Comparison of ENCODE assay signal across 19 cellular contexts in the genomic region with DNA sequence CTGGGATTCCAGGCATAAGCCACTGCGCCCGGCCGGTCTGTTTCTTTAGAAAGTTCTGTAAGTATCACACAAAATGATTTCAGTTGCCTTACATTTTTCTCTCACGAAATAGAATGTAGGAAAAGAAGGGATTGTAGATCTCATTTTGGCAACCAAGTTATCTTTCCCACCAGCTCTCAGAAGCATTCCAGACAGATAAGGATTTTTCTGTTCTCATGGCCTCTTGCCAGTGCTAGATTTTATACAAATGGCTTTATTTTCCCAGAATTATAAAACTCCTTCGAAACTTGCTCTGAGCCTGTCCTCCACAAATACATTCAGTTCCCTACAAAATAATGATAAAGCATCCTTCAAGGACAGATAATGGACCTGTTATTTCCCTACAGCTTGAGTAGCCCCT. TPM values are rescaled to one million over a fixed set of nuclear protein-coding genes. Genes with fewer than 3 reads are reported as not detected.
DNase-seq lines count a peak whose midpoint lies in the region; ATAC-seq and TF ChIP-seq lines count a peak whose summit lies in the region.
"Had no signal": no experiment of that assay in that cellular context is flagged by ENCODE, and none has a peak within 500 bp of the region (broad histone marks: within the 10 kb centered on the region; RNA-seq: fewer than 3 reads in every experiment).

No MANE protein-coding gene starts in this region.

- no peak overlapping the region for H3K9ac ChIP-seq in neuronal stem cell (ENCODE audit: low read depth, low read length, poor library complexity)

- peak overlapping the region; percentile 43 for H3K27ac Mint-ChIP-seq in activated naive CD4-positive, alpha-beta T cell treated with anti-CD3 and anti-CD28 coated beads, Interleukin-2, amount 50 U/mL, for 24 hours
- no peak overlapping the region for H3K27ac Mint-ChIP-seq in activated naive CD4-positive, alpha-beta T cell treated with anti-CD3 and anti-CD28 coated beads, Interleukin-2, amount 50 U/mL, for 72 hours
- peak overlapping the region; percentile 2 for H3K27ac Mint-ChIP-seq in activated T-helper 17 cell treated with anti-CD3 and anti-CD28 coated beads, Interleukin-2, amount 50 U/mL, for 72 hours
- peak overlapping the region; percentile 41 for H3K27ac Mint-ChIP-seq in chondrocyte (ENCODE audit: unreplicated experiment)

- H3K27me3 Mint-ChIP-seq in activated naive CD4-positive, alpha-beta T cell treated with anti-CD3 and anti-CD28 coated beads, Interleukin-2, amount 50 U/mL, for 24 hours: no peaks in the 10 kb centered on the region
- no peaks in the 10 kb centered on the region for H3K27me3 Mint-ChIP-seq in activated T-helper 17 cell treated with anti-CD3 and anti-CD28 coated beads, Interleukin-2, amount 50 U/mL, for 72 hours
- H3K27me3 Mint-ChIP-seq in chondrocyte (ENCODE audit: low read depth): no peaks in the 10 kb centered on the region
- H3K27me3 Mint-ChIP-seq: CD8-positive, alpha-beta memory T cell had no signal

- H4K91ac ChIP-seq in neuronal stem cell (ENCODE audit: low read depth, low read length, poor library complexity): no peak overlapping the region

- H3K4ac ChIP-seq in neuronal stem cell (ENCODE audit: low read length): no peak overlapping the region

- WGBS in neuronal stem cell (ENCODE audit: extremely low coverage in 2 of 2, insufficient read length in 2 of 2, insufficient replicate concordance in 1 of 2), 2 donors: no CpG with 5 or more reads among the region's 5 CpGs
- 82% methylated on average over 5 of the region's 5 CpGs for WGBS in esophagus muscularis mucosa

- no peak overlapping the region for H3K4me3 ChIP-seq in neuronal stem cell (ENCODE audit: low read length in 2 of 2)
- no peak overlapping the region for H3K4me3 ChIP-seq in esophagus muscularis mucosa
- H3K4me3 ChIP-seq: HAP-1 had no signal

- no peak overlapping the region for H4K8ac ChIP-seq in neuronal stem cell (ENCODE audit: low read depth, low read length)

- no peak overlapping the region for H3K4me3 Mint-ChIP-seq in activated naive CD4-positive, alpha-beta T cell treated with anti-CD3 and anti-CD28 coated beads, Interleukin-2, amount 50 U/mL, for 24 hours
- H3K4me3 Mint-ChIP-seq in activated T-helper 17 cell treated with anti-CD3 and anti-CD28 coated beads, Interleukin-2, amount 50 U/mL, for 72 hours: no peak overlapping the region
- H3K4me3 Mint-ChIP-seq in chondrocyte (ENCODE audit: unreplicated experiment): no peak overlapping the region
- H3K4me3 Mint-ChIP-seq: CD14-positive monocyte; CD8-positive, alpha-beta memory T cell had no signal

- no peak overlapping the region for H2BK120ac ChIP-seq in neuronal stem cell (ENCODE audit: low read depth, low read length)

- DNase-seq in activated naive CD4-positive, alpha-beta T cell treated with anti-CD3 and anti-CD28 coated beads, Interleukin-2, amount 50 U/mL, for 72 hours (ENCODE audit: low spot score in 2 of 2): no peak
- DNase-seq in chondrocyte (ENCODE audit: low spot score) (no peak), superior temporal gyrus (ENCODE audit: extremely low spot score) (peak; percentile 26), neuronal stem cell (ENCODE audit: low spot score) (no peak), amygdala (lab: John Stamatoyannopoulos, UW) (no peak), esophagus muscularis mucosa (ENCODE audit: extremely low spot score) (no peak)
- DNase-seq: Caco-2; CD8-positive, alpha-beta memory T cell; DND-41; GF-D8 had no signal

- H2AK5ac ChIP-seq in neuronal stem cell (ENCODE audit: low read depth, low read length): no peak overlapping the region

- no peak overlapping the region for H2AFZ ChIP-seq in neuronal stem cell (ENCODE audit: low read length)

- H3K14ac ChIP-seq in neuronal stem cell (ENCODE audit: low read length): no peak overlapping the region

- no peak overlapping the region for H3K23ac ChIP-seq in neuronal stem cell (ENCODE audit: low read depth, low read length, poor library complexity)

- intact Hi-C loops in esophagus muscularis mucosa (cut with DNase I): no loop called here

- H3K36me3 Mint-ChIP-seq in activated naive CD4-positive, alpha-beta T cell treated with anti-CD3 and anti-CD28 coated beads, Interleukin-2, amount 50 U/mL, for 24 hours: peaks cover 16% of the 10 kb centered on the region
- peaks cover 0 to 21% of the 10 kb centered on the region in 2 donors for H3K36me3 Mint-ChIP-seq in activated naive CD4-positive, alpha-beta T cell treated with anti-CD3 and anti-CD28 coated beads, Interleukin-2, amount 50 U/mL, for 72 hours
- peaks cover 86% of the 10 kb centered on the region for H3K36me3 Mint-ChIP-seq in activated T-helper 17 cell treated with anti-CD3 and anti-CD28 coated beads, Interleukin-2, amount 50 U/mL, for 72 hours (ENCODE audit: low read depth)
- peaks cover 32% of the 10 kb centered on the region for H3K36me3 Mint-ChIP-seq in chondrocyte (ENCODE audit: low read depth)

- ATAC-seq in activated naive CD4-positive, alpha-beta T cell treated with anti-CD3 and anti-CD28 coated beads, Interleukin-2, amount 50 U/mL, for 72 hours: no peak
- ATAC-seq in activated T-helper 17 cell treated with anti-CD3 and anti-CD28 coated beads, Interleukin-2, amount 50 U/mL, for 72 hours (replicated peaks): no peak

- no peak overlapping the region for H3K18ac ChIP-seq in neuronal stem cell (ENCODE audit: low read length)

- no peak for TF ChIP-seq EP300 in esophagus muscularis mucosa (IDR thresholded peaks at IDR 0.05)

- no peak overlapping the region for H2BK15ac ChIP-seq in neuronal stem cell (ENCODE audit: low read length)

- H3K4me2 ChIP-seq in neuronal stem cell (ENCODE audit: insufficient read depth, low read length, poor library complexity, severe bottlenecking): no peak overlapping the region

- no peak overlapping the region for H2BK5ac ChIP-seq in neuronal stem cell (ENCODE audit: low read length)

- H2BK12ac ChIP-seq in neuronal stem cell (ENCODE audit: low read length): no peak overlapping the region

- H3K36me3 ChIP-seq in neuronal stem cell (replicated peaks in 1 of 2; ENCODE audit: control insufficient read depth in 2 of 2, insufficient read depth in 2 of 2, low read length in 2 of 2): peaks cover 11 to 65% of the 10 kb centered on the region in 2 donors
- peaks cover 16 to 96% (median 73%) of the 10 kb centered on the region in 4 donors for H3K36me3 ChIP-seq in esophagus muscularis mucosa

- H3K4me1 Mint-ChIP-seq in activated naive CD4-positive, alpha-beta T cell treated with anti-CD3 and anti-CD28 coated beads, Interleukin-2, amount 50 U/mL, for 24 hours: peaks cover 17% of the 10 kb centered on the region
- peaks cover 7% of the 10 kb centered on the region for H3K4me1 Mint-ChIP-seq in activated T-helper 17 cell treated with anti-CD3 and anti-CD28 coated beads, Interleukin-2, amount 50 U/mL, for 72 hours
- no peaks in the 10 kb centered on the region for H3K4me1 Mint-ChIP-seq in chondrocyte (ENCODE audit: low read depth)
- H3K4me1 Mint-ChIP-seq: CD14-positive monocyte had no signal

- H3K4me1 ChIP-seq in neuronal stem cell (ENCODE audit: control insufficient read depth in 2 of 2, insufficient read depth in 1 of 2, low read depth in 1 of 2, low read length in 2 of 2): no peaks in the 10 kb centered on the region
- no peaks in the 10 kb centered on the region for H3K4me1 ChIP-seq in esophagus muscularis mucosa
- H3K4me1 ChIP-seq: Caco-2, HAP-1 had no signal

- no peak for TF ChIP-seq POLR2A in esophagus muscularis mucosa (IDR thresholded peaks at IDR 0.05; ENCODE audit: low read depth)

- TF ChIP-seq CTCF in chondrocyte (IDR thresholded peaks at IDR 0.05) (no peak), esophagus muscularis mucosa (IDR thresholded peaks at IDR 0.05) (no peak)

- H3K9me3 Mint-ChIP-seq in activated naive CD4-positive, alpha-beta T cell treated with anti-CD3 and anti-CD28 coated beads, Interleukin-2, amount 50 U/mL, for 24 hours: no peaks in the 10 kb centered on the region
- no peaks in the 10 kb centered on the region for H3K9me3 Mint-ChIP-seq in activated naive CD4-positive, alpha-beta T cell treated with anti-CD3 and anti-CD28 coated beads, Interleukin-2, amount 50 U/mL, for 72 hours
- no peaks in the 10 kb centered on the region for H3K9me3 Mint-ChIP-seq in activated T-helper 17 cell treated with anti-CD3 and anti-CD28 coated beads, Interleukin-2, amount 50 U/mL, for 72 hours
- H3K9me3 Mint-ChIP-seq in chondrocyte (ENCODE audit: low read depth): no peaks in the 10 kb centered on the region
- H3K9me3 Mint-ChIP-seq: CD14-positive monocyte; CD8-positive, alpha-beta memory T cell had no signal

- H3K27me3 ChIP-seq in neuronal stem cell (ENCODE audit: control insufficient read depth in 3 of 3, insufficient read depth in 3 of 3, low read depth in 1 of 3, low read length in 3 of 3) (no peaks in the 10 kb centered on the region), esophagus muscularis mucosa (no peaks in the 10 kb centered on the region)

- H3K9me3 ChIP-seq in neuronal stem cell (replicated peaks in 1 of 2; ENCODE audit: control insufficient read depth in 2 of 2, insufficient read depth in 1 of 2, low read depth in 1 of 2, low read length in 2 of 2) (no peaks in the 10 kb centered on the region), esophagus muscularis mucosa (no peaks in the 10 kb centered on the region)
- H3K9me3 ChIP-seq: Caco-2, HAP-1 had no signal

- H3K27ac ChIP-seq in neuronal stem cell (replicated peaks; ENCODE audit: low read length): no peak overlapping the region
- H3K27ac ChIP-seq in esophagus muscularis mucosa (replicated peaks in 1 of 4): no peak overlapping the region
- H3K27ac ChIP-seq: 22Rv1 had no signal

- H3K79me1 ChIP-seq in neuronal stem cell (ENCODE audit: low read depth, low read length): no peaks in the 10 kb centered on the region

RNA-seq across cellular contexts. Expression of a gene that starts 46.9 kb away (rescaled TPM):
- total RNA-seq in activated naive CD4-positive, alpha-beta T cell treated with anti-CD3 and anti-CD28 coated beads, Interleukin-2, amount 50 U/mL, for 72 hours: 10 to 100 TPM; 38.9 to 46.5 TPM
- total RNA-seq in activated T-helper 17 cell treated with anti-CD3 and anti-CD28 coated beads, Interleukin-2, amount 50 U/mL, for 72 hours: 10 to 100 TPM; 33.9 to 43.0 TPM
- 35.4 to 37.1 TPM (median 35.5 TPM) in 3 replicates for total RNA-seq in chondrocyte
- polyA plus RNA-seq in neuronal stem cell (2013, experiment 1 of 2): 60.6 TPM
- polyA plus RNA-seq in neuronal stem cell (2013, experiment 2 of 2): 60.7 TPM
- 10 to 100 TPM; 10.8 to 24.5 (median 18.0) TPM for total RNA-seq in esophagus muscularis mucosa

RNA-seq across cellular contexts. Expression of a gene that starts 58.3 kb away (rescaled TPM):
- total RNA-seq in activated naive CD4-positive, alpha-beta T cell treated with anti-CD3 and anti-CD28 coated beads, Interleukin-2, amount 50 U/mL, for 72 hours: not detected
- total RNA-seq in activated T-helper 17 cell treated with anti-CD3 and anti-CD28 coated beads, Interleukin-2, amount 50 U/mL, for 72 hours: not detected
- total RNA-seq in chondrocyte (not detected in 3 replicates), esophagus muscularis mucosa (1 to 10 TPM in 1 of 4 donors, under 1 TPM in 1, not detected in 2; 0.40 to 1.7 TPM)
- 0.04 TPM for polyA plus RNA-seq in neuronal stem cell (2013, experiment 1 of 2)
- not detected for polyA plus RNA-seq in neuronal stem cell (2013, experiment 2 of 2)
- total RNA-seq: A673, Caco-2, H1, HT-29 had no signal
- polyA plus RNA-seq: BJ; CD14-positive monocyte; CD8-positive, alpha-beta memory T cell; H1 had no signal

Comparison
In these comparisons a context has a peak if more than half of its experiments do, and no peak if none do; other contexts are left out.
1. H3K27ac Mint-ChIP-seq: peak in activated naive CD4-positive, alpha-beta T cell treated with anti-CD3 and anti-CD28 coated beads, Interleukin-2, amount 50 U/mL, for 24 hours (single experiment), activated T-helper 17 cell treated with anti-CD3 and anti-CD28 coated beads, Interleukin-2, amount 50 U/mL, for 72 hours (single experiment) and chondrocyte (single experiment); none in activated naive CD4-positive, alpha-beta T cell treated with anti-CD3 and anti-CD28 coated beads, Interleukin-2, amount 50 U/mL, for 72 hours (0 of 2).